ENCODE assay signal across 8 cellular contexts in genomic region chr15:78539464-78540134, GRCh38. TPM values are rescaled to one million over a fixed set of nuclear protein-coding genes. Genes with fewer than 3 reads are reported as not detected.
A peak's percentile ranks its signal among the peaks of the same experiment; 100 is the strongest.
DNase-seq lines count a peak whose midpoint lies in the region; ATAC-seq and TF ChIP-seq lines count a peak whose summit lies in the region.
"Not testable (repeated sequence)": the region's sequence is repeated elsewhere in the genome, so short reads cannot be mapped to it uniquely, and the experiment has no call there.

No MANE protein-coding gene starts in this region.

- H3K4me1 Mint-ChIP-seq in activated naive CD4-positive, alpha-beta T cell treated with anti-CD3 and anti-CD28 coated beads for 36 hours (ENCODE audit: low read depth), result peaks cover 22% of the 10 kb centered on the region
- peaks cover 20 to 34% of the 10 kb centered on the region in 2 donors for H3K4me1 Mint-ChIP-seq in natural killer cell treated with Interleukin-12 subunit alpha and Interleukin-12 subunit beta and Interleukin-15 and Interleukin-18, amount 100 ng/mL, for 72 hours (ENCODE audit: low read depth in 2 of 2)
- peaks cover 18% of the 10 kb centered on the region for H3K4me1 Mint-ChIP-seq in stimulated activated memory B cell treated with anti-CD40 and anti-IgM and Interleukin-4, amounts not matched to agents 10 μg/mL and 1 μg/mL and 100 μg/mL, for 72 hours

- peak overlapping the region; percentile 93 for H3K9ac ChIP-seq in HCT116 (ENCODE audit: low read length)

- H3K27ac ChIP-seq in ACC112 (ENCODE audit: low read depth, low read length) (peak overlapping the region; percentile 69; the same call in 1 of the 2 replicates), HCT116 (ENCODE audit: low read depth, low read length) (peak overlapping the region; percentile 86), SJCRH30 (peak overlapping the region; percentile 87), dorsolateral prefrontal cortex (peak overlapping the region; percentile 71 to 99 (median 96))

- not testable (repeated sequence) for H4K20me1 ChIP-seq in HCT116 (ENCODE audit: insufficient read depth)

- H3K79me2 ChIP-seq in ACC112 (ENCODE audit: control insufficient read depth, insufficient read depth, low read length, unreplicated experiment), result peaks cover 31% of the 10 kb centered on the region
- peaks cover 43% of the 10 kb centered on the region for H3K79me2 ChIP-seq in HCT116 (ENCODE audit: insufficient read depth, low read length)

- not testable (repeated sequence) for ATAC-seq in HCT116; natural killer cell treated with Interleukin-12 subunit alpha and Interleukin-12 subunit beta and Interleukin-15 and Interleukin-18, amount 100 ng/mL, for 72 hours; stimulated activated memory B cell treated with anti-CD40 and anti-IgM and Interleukin-4, amounts not matched to agents 10 μg/mL and 1 μg/mL and 100 μg/mL, for 72 hours

- POLR2A ChIA-PET in HCT116 (lab: Charles Lee), result interaction anchor here (0.5 to 2.4 kb wide), 5 partner anchors 9 to 275 kb away, joined by 3 to 12 read pairs (median 5); partner anchors contain the start of genes CHRNA5, DNAJA4 and SKIC8

- not testable (repeated sequence) for H3K27me3 Mint-ChIP-seq in activated naive CD4-positive, alpha-beta T cell treated with anti-CD3 and anti-CD28 coated beads for 36 hours (ENCODE audit: low read depth); natural killer cell treated with Interleukin-12 subunit alpha and Interleukin-12 subunit beta and Interleukin-15 and Interleukin-18, amount 100 ng/mL, for 72 hours; stimulated activated memory B cell treated with anti-CD40 and anti-IgM and Interleukin-4, amounts not matched to agents 10 μg/mL and 1 μg/mL and 100 μg/mL, for 72 hours

- not testable (repeated sequence) for H3K9me3 ChIP-seq in HCT116 (ENCODE audit: control insufficient read depth in 1 of 2, insufficient read depth in 1 of 2, low read depth in 1 of 2, low read length in 2 of 2); SJCRH30 (replicated peaks)

- RAD21 ChIA-PET in HCT116 (lab: Charles Lee; ENCODE audit: low non-redundant PET in 1 of 2, low total read pairs in 2 of 2, uncharacterized antibody in 2 of 2, unreplicated experiment in 2 of 2), result not testable (repeated sequence)

- peak overlapping the region; percentile 83 for H3K4me3 ChIP-seq in ACC112 (ENCODE audit: low read depth, low read length)
- H3K4me3 ChIP-seq in HCT116 (replicated peaks in 1 of 2; ENCODE audit: low read depth in 1 of 2, low read length in 2 of 2), result peak overlapping the region; percentile 84 to 91
- H3K4me3 ChIP-seq in SJCRH30, result peak overlapping the region; percentile 97
- peak overlapping the region; percentile 57 to 98 (median 87) for H3K4me3 ChIP-seq in dorsolateral prefrontal cortex
- H3K4me3 ChIP-seq in iPS-11a (ENCODE audit: low read depth, low read length), result peak overlapping the region; percentile 95

- H3K4me2 ChIP-seq in HCT116 (ENCODE audit: low read length), result peak overlapping the region; percentile 95

- not testable (repeated sequence) for DNase-seq in HCT116 (ENCODE audit: low read depth, low spot score); SJCRH30; natural killer cell treated with Interleukin-12 subunit alpha and Interleukin-12 subunit beta and Interleukin-15 and Interleukin-18, amount 100 ng/mL, for 72 hours (ENCODE audit: low spot score)
- peak; percentile 21 for DNase-seq in activated naive CD4-positive, alpha-beta T cell treated with anti-CD3 and anti-CD28 coated beads for 36 hours
- peak in 1 of 10 donors; percentile 33 for DNase-seq in dorsolateral prefrontal cortex

- peak overlapping the region; percentile 90 for H3K27ac Mint-ChIP-seq in activated naive CD4-positive, alpha-beta T cell treated with anti-CD3 and anti-CD28 coated beads for 36 hours
- H3K27ac Mint-ChIP-seq in natural killer cell treated with Interleukin-12 subunit alpha and Interleukin-12 subunit beta and Interleukin-15 and Interleukin-18, amount 100 ng/mL, for 72 hours, result peak overlapping the region; percentile 93 to 96
- peak overlapping the region; percentile 95 for H3K27ac Mint-ChIP-seq in stimulated activated memory B cell treated with anti-CD40 and anti-IgM and Interleukin-4, amounts not matched to agents 10 μg/mL and 1 μg/mL and 100 μg/mL, for 72 hours

- H3K4me1 ChIP-seq in ACC112 (ENCODE audit: control insufficient read depth, insufficient read depth, low read length, unreplicated experiment) (peaks cover 17% of the 10 kb centered on the region), HCT116 (ENCODE audit: control insufficient read depth in 1 of 2, insufficient read depth in 2 of 2, low read length in 2 of 2) (peaks cover 5 to 14% of the 10 kb centered on the region in 2 experiments; a peak in 3 of 4 replicates)
- not testable (repeated sequence) for H3K4me1 ChIP-seq in SJCRH30

- TF ChIP-seq POLR2A in HCT116 (IDR thresholded peaks at IDR 0.05; ENCODE audit: borderline replicate concordance, extremely low read depth, insufficient read depth, insufficient read length), result not testable (repeated sequence)

- CTCF ChIA-PET in HCT116 (lab: Charles Lee), result interaction anchor here (1.1 kb wide), 1 partner anchor 26 kb away, joined by 4 read pairs; the partner anchor contains the start of gene CHRNA5
- CTCF ChIA-PET in activated naive CD4-positive, alpha-beta T cell treated with anti-CD3 and anti-CD28 coated beads for 36 hours (lab: Charles Lee), result interaction anchor here (0.6 kb wide), 1 partner anchor 102 kb away, joined by 4 read pairs; no protein-coding TSS in a partner anchor

- peaks cover 25% of the 10 kb centered on the region for H3K36me3 Mint-ChIP-seq in activated naive CD4-positive, alpha-beta T cell treated with anti-CD3 and anti-CD28 coated beads for 36 hours (ENCODE audit: low read depth)
- H3K36me3 Mint-ChIP-seq in natural killer cell treated with Interleukin-12 subunit alpha and Interleukin-12 subunit beta and Interleukin-15 and Interleukin-18, amount 100 ng/mL, for 72 hours, result peaks cover 21% of the 10 kb centered on the region
- peaks cover 16% of the 10 kb centered on the region for H3K36me3 Mint-ChIP-seq in stimulated activated memory B cell treated with anti-CD40 and anti-IgM and Interleukin-4, amounts not matched to agents 10 μg/mL and 1 μg/mL and 100 μg/mL, for 72 hours

- BruUV-seq in HCT116 (replicated peaks; lab: Mats Ljungman, UMichigan), result TSS peak; percentile 91

- H3K9me2 ChIP-seq in HCT116 (ENCODE audit: insufficient read depth), result not testable (repeated sequence)

- peak overlapping the region; percentile 84 for H3K4me3 Mint-ChIP-seq in activated naive CD4-positive, alpha-beta T cell treated with anti-CD3 and anti-CD28 coated beads for 36 hours
- H3K4me3 Mint-ChIP-seq in natural killer cell treated with Interleukin-12 subunit alpha and Interleukin-12 subunit beta and Interleukin-15 and Interleukin-18, amount 100 ng/mL, for 72 hours, result peak overlapping the region; percentile 98
- H3K4me3 Mint-ChIP-seq in stimulated activated memory B cell treated with anti-CD40 and anti-IgM and Interleukin-4, amounts not matched to agents 10 μg/mL and 1 μg/mL and 100 μg/mL, for 72 hours, result peak overlapping the region; percentile 85

- peak overlapping the region; percentile 94 for H2AFZ ChIP-seq in ACC112 (ENCODE audit: low read length, unreplicated experiment)
- peak overlapping the region; percentile 13 for H2AFZ ChIP-seq in HCT116 (ENCODE audit: low read depth, low read length, poor library complexity, severe bottlenecking)

- H3K9me3 Mint-ChIP-seq in activated naive CD4-positive, alpha-beta T cell treated with anti-CD3 and anti-CD28 coated beads for 36 hours; natural killer cell treated with Interleukin-12 subunit alpha and Interleukin-12 subunit beta and Interleukin-15 and Interleukin-18, amount 100 ng/mL, for 72 hours; stimulated activated memory B cell treated with anti-CD40 and anti-IgM and Interleukin-4, amounts not matched to agents 10 μg/mL and 1 μg/mL and 100 μg/mL, for 72 hours: not testable (repeated sequence)

- H3K27me3 ChIP-seq in ACC112 (ENCODE audit: insufficient read depth, low read length); HCT116 (ENCODE audit: insufficient read depth, low read length); SJCRH30; dorsolateral prefrontal cortex: not testable (repeated sequence)

- TF ChIP-seq CTCF in HCT116 (IDR thresholded peaks at IDR 0.05 in 2 of 3, conservative IDR thresholded peaks at IDR 0.05 in 1 of 3; ENCODE audit: borderline replicate concordance in 1 of 3, insufficient read depth in 1 of 3, low read depth in 2 of 3, low read length in 2 of 3); dorsolateral prefrontal cortex (IDR thresholded peaks at IDR 0.05 in 54 of 56, conservative IDR thresholded peaks at IDR 0.05 in 2 of 56; ENCODE audit: low read depth in 1 of 56, partially characterized antibody in 56 of 56): not testable (repeated sequence)

- peaks cover 17% of the 10 kb centered on the region for H3K36me3 ChIP-seq in ACC112 (ENCODE audit: insufficient read depth, low read length)
- H3K36me3 ChIP-seq in HCT116 (ENCODE audit: control insufficient read depth in 1 of 2, insufficient read depth in 2 of 2, low read length in 2 of 2), result peaks cover 21 to 28% of the 10 kb centered on the region in 2 experiments
- peaks cover 18% of the 10 kb centered on the region for H3K36me3 ChIP-seq in SJCRH30

- TF ChIP-seq RAD21 in HCT116 (IDR thresholded peaks at IDR 0.05; ENCODE audit: low read depth), result not testable (repeated sequence)

- intact Hi-C loops in HCT116 (cut with micrococcal nuclease) (loop anchor here (5.0 kb wide), 1 partner anchor 32 kb away; the partner anchor contains the start of gene HYKK), dorsolateral prefrontal cortex (cut with DNase I) (loop anchor here (2.0 to 5.0 kb wide), 2 partner anchors 101 to 102 kb away; partner anchors contain the start of gene IREB2 (in 2 of the 2))
- intact Hi-C loops in activated naive CD4-positive, alpha-beta T cell treated with anti-CD3 and anti-CD28 coated beads for 36 hours (cut with micrococcal nuclease), result loop anchor here (1.0 to 5.0 kb wide), 5 partner anchors 27 to 333 kb away; partner anchors contain the start of genes HYKK, IREB2, MORF4L1 and SKIC8

RNA-seq across cellular contexts. Expression of gene PSMA4, which starts 0.6 kb away (rescaled TPM):
- total RNA-seq in HCT116 (2021; ENCODE audit: unreplicated experiment) (294 TPM), dorsolateral prefrontal cortex (100 to 1,000 TPM in 14 of 120 experiments, 10 to 100 TPM in 106; 40.4 to 112 (median 82.1) TPM)
- 131 and 187 TPM in 2 replicates for polyA plus RNA-seq in HCT116 (2012)
- total RNA-seq in SJCRH30 (2014; rRNA removed; shearing (Covaris generic)), result 348 and 392 TPM in 2 replicates
- total RNA-seq in activated naive CD4-positive, alpha-beta T cell treated with anti-CD3 and anti-CD28 coated beads for 36 hours, result 100 to 1,000 TPM; 306 to 310 TPM
- total RNA-seq in natural killer cell treated with Interleukin-12 subunit alpha and Interleukin-12 subunit beta and Interleukin-15 and Interleukin-18, amount 100 ng/mL, for 72 hours, result 100 to 1,000 TPM; 144 to 286 TPM

RNA-seq across cellular contexts. Expression of gene CHRNA5, which starts 25.7 kb away (rescaled TPM):
- total RNA-seq in HCT116 (2021; ENCODE audit: unreplicated experiment), result 25.2 TPM
- polyA plus RNA-seq in HCT116 (2012), result 5.1 and 9.3 TPM in 2 replicates
- total RNA-seq in SJCRH30 (2014; rRNA removed; shearing (Covaris generic)), result 19.2 and 21.7 TPM in 2 replicates
- total RNA-seq in activated naive CD4-positive, alpha-beta T cell treated with anti-CD3 and anti-CD28 coated beads for 36 hours, result 1 to 10 TPM; 1.1 to 1.5 TPM
- total RNA-seq in dorsolateral prefrontal cortex, result 1 to 10 TPM in 73 of 120 experiments, under 1 TPM in 40, not detected in 7; 0.17 to 4.6 (median 1.5) TPM
- 1 to 10 TPM; 4.4 to 9.0 TPM for total RNA-seq in natural killer cell treated with Interleukin-12 subunit alpha and Interleukin-12 subunit beta and Interleukin-15 and Interleukin-18, amount 100 ng/mL, for 72 hours

RNA-seq across cellular contexts. Expression of gene HYKK, which starts 32.2 kb away (rescaled TPM):
- 6.2 TPM for total RNA-seq in HCT116 (2021; ENCODE audit: unreplicated experiment)
- 2.3 and 5.3 TPM in 2 replicates for polyA plus RNA-seq in HCT116 (2012)
- 8.9 and 11.4 TPM in 2 replicates for total RNA-seq in SJCRH30 (2014; rRNA removed; shearing (Covaris generic))
- total RNA-seq in activated naive CD4-positive, alpha-beta T cell treated with anti-CD3 and anti-CD28 coated beads for 36 hours, result 1 to 10 TPM; 3.4 to 3.6 TPM
- 10 to 100 TPM in 2 of 120 experiments, 1 to 10 TPM in 118; 2.2 to 11.8 (median 6.6) TPM for total RNA-seq in dorsolateral prefrontal cortex
- under 1 TPM; 0.50 to 0.56 TPM for total RNA-seq in natural killer cell treated with Interleukin-12 subunit alpha and Interleukin-12 subunit beta and Interleukin-15 and Interleukin-18, amount 100 ng/mL, for 72 hours
